1 cellular context compared by ENCODE assay signal in genomic region chr6:118893882-118894424, GRCh38.
TF ChIP-seq lines count a peak whose summit lies in the region.

ASF1A (plus strand) TSS chr6:118894152; CDS start chr6:118894414, 262 bp downstream.

TF ChIP-seq in HepG2, 621 proteins besides CTCF, POLR2A, EP300 and RAD21 (continued from another document):
- peak; percentile 72; the same call in 1 of the 2 replicates for TF ChIP-seq ZNF276 (CRISPR knock-in tag; IDR thresholded peaks at IDR 0.05; ENCODE audit: low read depth)
- no peak for TF ChIP-seq GPN1 (CRISPR knock-in tag; IDR thresholded peaks at IDR 0.05; ENCODE audit: borderline replicate concordance)
- no peak for TF ChIP-seq EHMT2 (IDR thresholded peaks at IDR 0.05; ENCODE audit: borderline replicate concordance, low read depth, low read length)
- TF ChIP-seq ZNF207 (IDR thresholded peaks at IDR 0.05; ENCODE audit: borderline replicate concordance): no peak
- peak; percentile 80 for TF ChIP-seq TFDP2 (CRISPR knock-in tag; IDR thresholded peaks at IDR 0.05)
- no peak for TF ChIP-seq MATR3 (CRISPR knock-in tag; IDR thresholded peaks at IDR 0.05)
- TF ChIP-seq GZF1 (CRISPR knock-in tag; IDR thresholded peaks at IDR 0.05): no peak
- TF ChIP-seq ZNF761 (CRISPR knock-in tag; conservative IDR thresholded peaks at IDR 0.05): no peak
- peak; percentile 23; the same call in 1 of the 2 replicates for TF ChIP-seq ZNF430 (CRISPR knock-in tag; IDR thresholded peaks at IDR 0.05)
- peak; percentile 30; the same call in 1 of the 2 replicates for TF ChIP-seq ZNF747 (CRISPR knock-in tag; IDR thresholded peaks at IDR 0.05; ENCODE audit: borderline replicate concordance)
- TF ChIP-seq NFIC (IDR thresholded peaks at IDR 0.05; ENCODE audit: low read length): no peak; the same call in 1 of the 2 replicates
- TF ChIP-seq SRSF9 (IDR thresholded peaks at IDR 0.05; ENCODE audit: borderline replicate concordance, insufficient read depth, low read depth, low read length, poor library complexity, severe bottlenecking): no peak
- TF ChIP-seq NCOA1 (CRISPR knock-in tag; IDR thresholded peaks at IDR 0.05): no peak
- TF ChIP-seq THAP11 (CRISPR knock-in tag; IDR thresholded peaks at IDR 0.05): peak; percentile 89
- peak; percentile 91 to 97; a peak in 3 of 4 replicates for TF ChIP-seq HMGXB4 (CRISPR knock-in tag; IDR thresholded peaks at IDR 0.05; ENCODE audit: borderline replicate concordance in 1 of 2, low read depth in 1 of 2)
